Comparison of ENCODE assay signal across 18 cellular contexts in the genomic region with DNA sequence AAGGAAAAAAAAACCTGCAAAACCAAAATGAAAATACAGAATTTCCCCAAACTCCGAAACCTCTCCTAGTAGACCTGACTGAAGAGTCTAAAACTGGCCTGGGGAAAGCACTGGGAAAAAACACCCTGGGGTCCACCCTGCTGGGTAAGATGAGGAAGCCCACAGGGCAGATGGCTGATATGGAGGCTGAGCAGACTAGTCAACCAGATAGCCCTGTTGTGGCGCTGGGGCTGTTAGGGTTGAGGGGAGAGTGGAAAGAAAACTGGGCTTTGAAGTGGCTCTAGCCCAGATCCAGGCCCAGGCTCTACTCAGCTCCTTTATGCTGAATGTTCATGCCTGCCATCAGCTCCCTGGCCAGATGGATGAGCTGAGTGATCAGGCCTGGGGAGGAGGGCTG. TPM values are rescaled to one million over a fixed set of nuclear protein-coding genes. Genes with fewer than 3 reads are reported as not detected.
DNase-seq lines count a peak whose midpoint lies in the region; ATAC-seq and TF ChIP-seq lines count a peak whose summit lies in the region.
"Had no signal": no experiment of that assay in that cellular context is flagged by ENCODE, and none has a peak within 500 bp of the region (broad histone marks: within the 10 kb centered on the region; RNA-seq: fewer than 3 reads in every experiment).

No MANE protein-coding gene starts in this region.

- ATAC-seq in HG02588 (IDR thresholded peaks at IDR 0.05; ENCODE audit: unreplicated experiment) (peak; percentile 49), heart right ventricle (no peak), GM19328 (IDR thresholded peaks at IDR 0.05; ENCODE audit: unreplicated experiment) (no peak), gastrocnemius medialis (no peak)
- ATAC-seq in naive thymus-derived CD4-positive, alpha-beta T cell, result no peak
- ATAC-seq: left lobe of liver, PC-3 had no signal

- WGBS in heart right ventricle, 2 donors, result 92 to 98% methylated on average over 2 of the region's 2 CpGs

- DNase-seq in GM12864 (ENCODE audit: low read depth) (no peak), heart right ventricle (no peak), gastrocnemius medialis (no peak), NCI-H2227 (lab: John Stamatoyannopoulos, UW; ENCODE audit: unreplicated experiment) (no peak)
- no peak for DNase-seq in naive thymus-derived CD4-positive, alpha-beta T cell
- DNase-seq: AML-193, anterior cingulate cortex, DMS79 treated with DMSO at 0.1 percent for 48 hours, NCI-H1105 treated with DMSO at 0.1 percent for 48 hours, NCI-H446, PC-3, retina had no signal

- peak overlapping the region; percentile 82 for H3K27ac ChIP-seq in OCI-LY1 (ENCODE audit: low read depth, low read length, poor library complexity, severe bottlenecking)
- peak overlapping the region; percentile 55 for H3K27ac ChIP-seq in naive thymus-derived CD4-positive, alpha-beta T cell (ENCODE audit: low read depth, low read length)
- H3K27ac ChIP-seq in heart right ventricle, result no peak overlapping the region
- no peak overlapping the region for H3K27ac ChIP-seq in gastrocnemius medialis

- H3K27me3 ChIP-seq in OCI-LY1 (ENCODE audit: insufficient read depth, low read length) (no peaks in the 10 kb centered on the region), heart right ventricle (peaks cover 0 to 4% (median 0%) of the 10 kb centered on the region in 7 donors), gastrocnemius medialis (no peaks in the 10 kb centered on the region)
- no peaks in the 10 kb centered on the region for H3K27me3 ChIP-seq in naive thymus-derived CD4-positive, alpha-beta T cell (ENCODE audit: control insufficient read depth in 2 of 2, insufficient read depth in 2 of 2, low read length in 2 of 2)

- no peak for TF ChIP-seq CTCF in GM12864 (IDR thresholded peaks at IDR 0.05; ENCODE audit: low read depth, low read length, missing control alignments)
- TF ChIP-seq CTCF in OCI-LY1 (IDR thresholded peaks at IDR 0.05; ENCODE audit: low read length), result no peak
- TF ChIP-seq CTCF in heart right ventricle (IDR thresholded peaks at IDR 0.05), result no peak
- TF ChIP-seq CTCF in gastrocnemius medialis (IDR thresholded peaks at IDR 0.05 in 4 of 5, conservative IDR thresholded peaks at IDR 0.05 in 1 of 5), result no peak

- no peak overlapping the region for H2AFZ ChIP-seq in OCI-LY1 (ENCODE audit: low read length)

- H3K79me2 ChIP-seq in OCI-LY1 (ENCODE audit: insufficient read depth, low read length), result no peaks in the 10 kb centered on the region

- peaks cover 66% of the 10 kb centered on the region for H3K4me1 ChIP-seq in OCI-LY1 (ENCODE audit: insufficient read depth, low read length, severe bottlenecking)
- H3K4me1 ChIP-seq in naive thymus-derived CD4-positive, alpha-beta T cell (ENCODE audit: control insufficient read depth in 2 of 2, insufficient read depth in 2 of 2, low read length in 2 of 2), result peaks cover 11 to 68% of the 10 kb centered on the region in 2 donors
- peaks cover 0 to 47% (median 17%) of the 10 kb centered on the region in 9 donors for H3K4me1 ChIP-seq in heart right ventricle
- H3K4me1 ChIP-seq in gastrocnemius medialis, result no peaks in the 10 kb centered on the region

- in situ Hi-C loops in gastrocnemius medialis (cut with MboI; ENCODE audit: low sequenced_read_pairs in 4 of 4), result no loop called here

- H3K9me3 ChIP-seq in OCI-LY1 (ENCODE audit: low read length), result no peaks in the 10 kb centered on the region
- no peaks in the 10 kb centered on the region for H3K9me3 ChIP-seq in naive thymus-derived CD4-positive, alpha-beta T cell (ENCODE audit: control insufficient read depth in 2 of 3, low read length in 3 of 3)
- H3K9me3 ChIP-seq in heart right ventricle, result no peaks in the 10 kb centered on the region
- no peaks in the 10 kb centered on the region for H3K9me3 ChIP-seq in gastrocnemius medialis

- H3K9me2 ChIP-seq in OCI-LY1 (ENCODE audit: low read depth, low read length), result no peaks in the 10 kb centered on the region

- H3K9me3 Mint-ChIP-seq in naive thymus-derived CD4-positive, alpha-beta T cell, result no peaks in the 10 kb centered on the region
- H3K9me3 Mint-ChIP-seq: activated T-helper 1 cell treated with anti-CD3 and anti-CD28 coated beads, Interleukin-12 subunit alpha, Interleukin-12 subunit beta, Interleukin-2, Interleukin-4 antibody, amounts not matched to agents 30 ng/mL and 10 ng/mL and 1 ng/mL, durations not matched to agents 14 hours and 24 hours and 36 hours; nephron had no signal

- CTCF ChIA-PET in naive thymus-derived CD4-positive, alpha-beta T cell (lab: Charles Lee), result interaction anchor here (0.7 kb wide), 1 partner anchor 22 kb away, joined by 4 read pairs; no protein-coding TSS in a partner anchor

- H4K20me1 ChIP-seq in OCI-LY1 (ENCODE audit: insufficient read depth, low read length), result no peaks in the 10 kb centered on the region

- POLR2A ChIA-PET in naive thymus-derived CD4-positive, alpha-beta T cell (lab: Charles Lee), result interaction anchor here (0.6 to 1.2 kb wide), 3 partner anchors 25 to 409 kb away, joined by 4 to 5 read pairs (median 4); no protein-coding TSS in a partner anchor

- H3F3A ChIP-seq in OCI-LY1 (ENCODE audit: insufficient read depth, low read length), result no peaks in the 10 kb centered on the region

- intact Hi-C loops in naive thymus-derived CD4-positive, alpha-beta T cell (cut with micrococcal nuclease), result no loop called here
- intact Hi-C loops in heart right ventricle (cut with DNase I) (no loop called here), gastrocnemius medialis (cut with DNase I; ENCODE audit: low total_unique reads) (no loop called here)

- no peaks in the 10 kb centered on the region for H3K36me3 ChIP-seq in OCI-LY1 (ENCODE audit: insufficient read depth, low read length)
- H3K36me3 ChIP-seq in naive thymus-derived CD4-positive, alpha-beta T cell (ENCODE audit: control insufficient read depth in 2 of 3, insufficient read depth in 3 of 3, low read length in 3 of 3), result no peaks in the 10 kb centered on the region
- H3K36me3 ChIP-seq in heart right ventricle, result no peaks in the 10 kb centered on the region
- no peaks in the 10 kb centered on the region for H3K36me3 ChIP-seq in gastrocnemius medialis

- peak overlapping the region in 3 of 10 donors; percentile 5 to 74 (median 36) for H3K4me3 Mint-ChIP-seq in naive thymus-derived CD4-positive, alpha-beta T cell
- H3K4me3 Mint-ChIP-seq: activated T-helper 1 cell treated with anti-CD3 and anti-CD28 coated beads, Interleukin-12 subunit alpha, Interleukin-12 subunit beta, Interleukin-2, Interleukin-4 antibody, amounts not matched to agents 30 ng/mL and 10 ng/mL and 1 ng/mL, durations not matched to agents 14 hours and 24 hours and 36 hours; nephron had no signal

- H3K27ac Mint-ChIP-seq in naive thymus-derived CD4-positive, alpha-beta T cell, result peak overlapping the region in 8 of 9 donors; percentile 91 to 97 (median 96)
- H3K27ac Mint-ChIP-seq: nephron had no signal

- H3K4me2 ChIP-seq in OCI-LY1 (ENCODE audit: low read length), result peak overlapping the region; percentile 75

- no peaks in the 10 kb centered on the region for H3K27me3 Mint-ChIP-seq in naive thymus-derived CD4-positive, alpha-beta T cell

- no peak for TF ChIP-seq POLR2A in gastrocnemius medialis (IDR thresholded peaks at IDR 0.05)

- peak overlapping the region; percentile 68 for H3K9ac ChIP-seq in OCI-LY1 (ENCODE audit: low read length)

- peaks cover 0 to 22% (median 0%) of the 10 kb centered on the region in 5 donors for H3K36me3 Mint-ChIP-seq in naive thymus-derived CD4-positive, alpha-beta T cell

- H3K4me3 ChIP-seq in GM12864 (ENCODE audit: low read depth, low read length), result peak overlapping the region; percentile 42; the same call in 1 of the 2 replicates
- H3K4me3 ChIP-seq in OCI-LY1 (ENCODE audit: low read depth, low read length, poor library complexity, severe bottlenecking), result peak overlapping the region; percentile 54
- no peak overlapping the region for H3K4me3 ChIP-seq in naive thymus-derived CD4-positive, alpha-beta T cell (ENCODE audit: low read length)
- H3K4me3 ChIP-seq in heart right ventricle, result no peak overlapping the region
- no peak overlapping the region for H3K4me3 ChIP-seq in gastrocnemius medialis

- H3K4me1 Mint-ChIP-seq in naive thymus-derived CD4-positive, alpha-beta T cell, result peaks cover 44 to 96% (median 82%) of the 10 kb centered on the region in 7 donors

RNA-seq across cellular contexts. Expression of gene SLAMF1, which starts 6.8 kb away (rescaled TPM):
- 10 to 100 TPM; 18.3 to 90.3 (median 31.9) TPM for total RNA-seq in naive thymus-derived CD4-positive, alpha-beta T cell
- 10 to 100 TPM; 14.6 to 17.4 TPM for polyA plus RNA-seq in naive thymus-derived CD4-positive, alpha-beta T cell
- total RNA-seq in heart right ventricle, result 1 to 10 TPM in 1 of 10 donors, under 1 TPM in 5, not detected in 4; 0.17 to 3.8 (median 0.32) TPM
- polyA plus RNA-seq in heart right ventricle, result under 1 TPM; 0.19 to 0.44 TPM
- total RNA-seq in gastrocnemius medialis, result not detected
- total RNA-seq: PC-3 had no signal

RNA-seq across cellular contexts. Expression of gene CD48, which starts 58.0 kb away (rescaled TPM):
- total RNA-seq in naive thymus-derived CD4-positive, alpha-beta T cell, result 100 to 1,000 TPM; 253 to 438 (median 358) TPM
- 100 to 1,000 TPM; 200 to 223 TPM for polyA plus RNA-seq in naive thymus-derived CD4-positive, alpha-beta T cell
- total RNA-seq in heart right ventricle (10 to 100 TPM in 1 of 10 donors, 1 to 10 TPM in 4, under 1 TPM in 5; 0.40 to 20.9 (median 0.96) TPM), gastrocnemius medialis (1 to 10 TPM in 1 of 4 donors, under 1 TPM in 1, not detected in 2; 0.62 to 1.3 TPM)
- 1 to 10 TPM in 1 of 2 donors, under 1 TPM in 1; 0.80 to 1.9 TPM for polyA plus RNA-seq in heart right ventricle
- total RNA-seq: PC-3 had no signal

Comparison
In these comparisons a context has a peak if more than half of its experiments do, and no peak if none do; other contexts are left out.
1. H3K4me3 ChIP-seq: peak in GM12864 (single experiment) and OCI-LY1 (single experiment); none in naive thymus-derived CD4-positive, alpha-beta T cell (single experiment), heart right ventricle (0 of 10) and gastrocnemius medialis (0 of 4).
2. H3K27ac ChIP-seq: peak in OCI-LY1 (single experiment) and naive thymus-derived CD4-positive, alpha-beta T cell (single experiment); none in heart right ventricle (0 of 10) and gastrocnemius medialis (0 of 4).
3. RNA of gene SLAMF1, which starts 6.8 kb away (total RNA-seq): 18.3 to 90.3 TPM in naive thymus-derived CD4-positive, alpha-beta T cell; 0.17 to 3.8 TPM in heart right ventricle and not detected in gastrocnemius medialis; every median in the first group is over 4 times any median in the second.
4. RNA of gene CD48, which starts 58.0 kb away (total RNA-seq): 253 to 438 TPM in naive thymus-derived CD4-positive, alpha-beta T cell; 0.40 to 20.9 TPM in heart right ventricle and 0.62 to 1.3 TPM in gastrocnemius medialis; every median in the first group is over 10 times any median in the second.